Comparison of ENCODE assay signal across 25 cellular contexts in genomic region chr7:55452967-55453366, GRCh38.
"Had no signal": no experiment of that assay in that cellular context is flagged by ENCODE, and none has a peak within 500 bp of the region (broad histone marks: within the 10 kb centered on the region; RNA-seq: fewer than 3 reads in every experiment).

No MANE protein-coding gene starts in this region.

- H3K9me3 ChIP-seq: adrenal gland, SJSA1 had no signal

- H3K4me3 ChIP-seq: adrenal gland, SJSA1 had no signal

- H3K27ac Mint-ChIP-seq: activated CD4-positive, alpha-beta memory T cell treated with anti-CD3 and anti-CD28 coated beads for 36 hours; activated CD4-positive, alpha-beta T cell treated with anti-CD3 and anti-CD28 coated beads, Interleukin-2, amount 10 ng/mL, durations not matched to agents 24 days and 14 days; activated naive CD4-positive, alpha-beta T cell treated with anti-CD3 and anti-CD28 coated beads for 36 hours; activated naive CD8-positive, alpha-beta T cell treated with anti-CD3 and anti-CD28 coated beads, Interleukin-2, amount 10 ng/mL, durations not matched to agents 7 days and 5 days; T-helper 1 cell treated with Interleukin-12 subunit alpha and Interleukin-12 subunit beta and Interleukin-4 antibody, amounts not matched to agents 30 μg/mL and 1 μg/mL, for 36 hours had no signal

- DNase-seq: activated CD4-positive, alpha-beta memory T cell treated with anti-CD3 and anti-CD28 coated beads for 36 hours; activated CD4-positive, alpha-beta T cell treated with anti-CD3 and anti-CD28 coated beads, Interleukin-2, amount 10 ng/mL, durations not matched to agents 24 days and 14 days; activated CD4-positive, CD25-positive, alpha-beta regulatory T cell treated with anti-CD3 and anti-CD28 coated beads, Interleukin-2, amount 50 U/mL, for 72 hours; activated CD8-positive, alpha-beta memory T cell treated with anti-CD3 and anti-CD28 coated beads for 24 hours; activated gamma-delta T cell; activated naive CD4-positive, alpha-beta T cell treated with anti-CD3 and anti-CD28 coated beads for 36 hours; activated naive CD8-positive, alpha-beta T cell treated with anti-CD3 and anti-CD28 coated beads, Interleukin-2, amount 10 ng/mL, durations not matched to agents 7 days and 5 days; activated T-cell treated with anti-CD3 and anti-CD28 coated beads, Interleukin-2, amount 50 U/mL, for 4 hours; adrenal gland; anterior cingulate cortex; cerebellar nuclear complex; Karpas-422; MM.1S; NCI-H1105; NCI-H1436; NCI-H187; NCI-H2081; NCI-H510A treated with DMSO at 0.1 percent for 48 hours; NCI-H69; PC-3; SHP77; SW 1271 had no signal

- H3K27me3 Mint-ChIP-seq: activated CD4-positive, alpha-beta memory T cell treated with anti-CD3 and anti-CD28 coated beads for 36 hours; activated CD4-positive, alpha-beta T cell treated with anti-CD3 and anti-CD28 coated beads, Interleukin-2, amount 10 ng/mL, durations not matched to agents 24 days and 14 days; activated naive CD8-positive, alpha-beta T cell treated with anti-CD3 and anti-CD28 coated beads, Interleukin-2, amount 10 ng/mL, durations not matched to agents 7 days and 5 days had no signal

- H3K27me3 ChIP-seq: adrenal gland, SJSA1 had no signal

- H3K4me3 Mint-ChIP-seq: activated CD4-positive, alpha-beta memory T cell treated with anti-CD3 and anti-CD28 coated beads for 36 hours; activated CD4-positive, alpha-beta T cell treated with anti-CD3 and anti-CD28 coated beads, Interleukin-2, amount 10 ng/mL, durations not matched to agents 24 days and 14 days; activated naive CD4-positive, alpha-beta T cell treated with anti-CD3 and anti-CD28 coated beads for 36 hours; activated naive CD8-positive, alpha-beta T cell treated with anti-CD3 and anti-CD28 coated beads, Interleukin-2, amount 10 ng/mL, durations not matched to agents 7 days and 5 days; activated T-cell treated with anti-CD3 and anti-CD28 coated beads, Interleukin-2, amount 50 U/mL, for 4 hours; T-helper 1 cell treated with Interleukin-12 subunit alpha and Interleukin-12 subunit beta and Interleukin-4 antibody, amounts not matched to agents 30 μg/mL and 1 μg/mL, for 36 hours had no signal

- H3K4me1 ChIP-seq: adrenal gland had no signal

- H3K27ac ChIP-seq: adrenal gland, SJSA1 had no signal

- H3K36me3 ChIP-seq: adrenal gland had no signal

- ATAC-seq: activated T-cell treated with anti-CD3 and anti-CD28 coated beads, Interleukin-2, amount 50 U/mL, for 4 hours; PC-3; SK-N-SH treated with all-trans-retinoic acid at 6 μM for 48 hours had no signal
